8 cellular contexts compared by ENCODE assay signal in genomic region chr18:75478996-75479870, GRCh38. TPM values are rescaled to one million over a fixed set of nuclear protein-coding genes. Genes with fewer than 3 reads are reported as not detected.
DNase-seq lines count a peak whose midpoint lies in the region; ATAC-seq and TF ChIP-seq lines count a peak whose summit lies in the region.

No MANE protein-coding gene starts in this region.

- H3K27me3 Mint-ChIP-seq in naive B cell: peaks cover 0 to 22% (median 6%) of the 10 kb centered on the region in 3 donors

- TF ChIP-seq POLR2A in erythroblast (IDR thresholded peaks at IDR 0.05; ENCODE audit: low read length): no peak

- no peak overlapping the region for H3K27ac Mint-ChIP-seq in naive B cell

- ATAC-seq in GM21717 (IDR thresholded peaks at IDR 0.05; ENCODE audit: unreplicated experiment) (peak; percentile 74), naive B cell (ENCODE audit: low read depth in 2 of 2) (no peak)

- no peaks in the 10 kb centered on the region for H3K4me1 Mint-ChIP-seq in naive B cell

- H3K4me3 Mint-ChIP-seq in naive B cell: no peak overlapping the region

- H3K36me3 Mint-ChIP-seq in naive B cell: peaks cover 0 to 10% of the 10 kb centered on the region in 2 donors

- H3K9me3 Mint-ChIP-seq in naive B cell: peaks cover 4 to 29% (median 12%) of the 10 kb centered on the region in 7 donors

- DNase-seq in EL: peak; percentile 58
- peak; percentile 62 for DNase-seq in M059J (ENCODE audit: low read depth)
- DNase-seq in SHP77 (lab: John Stamatoyannopoulos, UW): peak; percentile 48 to 55
- DNase-seq in erythroblast (lab: John Stamatoyannopoulos, UW): peak; percentile 36 to 54
- DNase-seq in naive B cell: peak; percentile 9
- no peak for DNase-seq in activated effector memory CD4-positive, alpha-beta T cell treated with anti-CD3 and anti-CD28 coated beads, Interleukin-2, amount 50 U/mL, for 16 hours
- DNase-seq in activated naive CD4-positive, alpha-beta T cell (lab: John Stamatoyannopoulos, UW): no peak

RNA-seq across cellular contexts. Expression of gene SMIM21, which starts 51.7 kb away (rescaled TPM):
- not detected in 2 replicates for total RNA-seq in M059J (2014; rRNA removed; shearing (Covaris generic))
- not detected for polyA plus RNA-seq in naive B cell (ENCODE audit: low read depth in 6 of 6)

Comparison
In these comparisons a context has a peak if more than half of its experiments do, and no peak if none do; other contexts are left out.
1. DNase-seq: peak in EL (single experiment), M059J (single experiment), SHP77 (2 of 2), erythroblast (2 of 2) and naive B cell (single experiment); none in activated effector memory CD4-positive, alpha-beta T cell treated with anti-CD3 and anti-CD28 coated beads, Interleukin-2, amount 50 U/mL, for 16 hours (single experiment) and activated naive CD4-positive, alpha-beta T cell (0 of 4).